ENCODE assay signal across 32 cellular contexts in genomic region chr4:129131343-129131742, GRCh38.
"Had no signal": no experiment of that assay in that cellular context is flagged by ENCODE, and none has a peak within 500 bp of the region (broad histone marks: within the 10 kb centered on the region; RNA-seq: fewer than 3 reads in every experiment).

No MANE protein-coding gene starts in this region.

- H3K4me3 ChIP-seq: adrenal gland, ascending aorta, body of pancreas, breast epithelium, cardiac muscle cell had no signal

- H3K36me3 ChIP-seq: adrenal gland, ascending aorta, brain microvascular endothelial cell, breast epithelium, cardiac muscle cell had no signal

- ATAC-seq: activated naive CD4-positive, alpha-beta T cell treated with anti-CD3 and anti-CD28 coated beads, Interleukin-2, amount 50 U/mL, for 72 hours; activated naive CD8-positive, alpha-beta T cell treated with anti-CD3 and anti-CD28 coated beads, Interleukin-2, amount 50 U/mL, for 24 hours; activated T-cell treated with anti-CD3 and anti-CD28 coated beads, Interleukin-2, amount 50 U/mL, for 4 hours; activated T-cell treated with anti-CD3 and anti-CD28 coated beads, Interleukin-2, amount 50 U/mL, for 72 hours; activated T-helper 17 cell treated with anti-CD3 and anti-CD28 coated beads, Interleukin-2, amount 50 U/mL, for 72 hours; body of pancreas had no signal

- H3K9me3 ChIP-seq: adrenal gland, ascending aorta, body of pancreas had no signal

- H3K4me1 ChIP-seq: adrenal gland, ascending aorta, breast epithelium had no signal

- DNase-seq: activated effector memory CD4-positive, alpha-beta T cell treated with anti-CD3 and anti-CD28 coated beads, Interleukin-2, amount 50 U/mL, for 16 hours; activated effector memory CD4-positive, alpha-beta T cell treated with Interleukin-2 at 50 U/mL for 16 hours; activated gamma-delta T cell; activated gamma-delta T cell treated with Interleukin-2 at 50 U/mL for 16 hours; activated naive CD4-positive, alpha-beta T cell; activated naive CD4-positive, alpha-beta T cell treated with anti-CD3 and anti-CD28 coated beads for 36 hours; activated naive CD4-positive, alpha-beta T cell treated with anti-CD3 and anti-CD28 coated beads, Interleukin-2, amount 10 ng/mL, durations not matched to agents 7 days and 5 days; activated naive CD4-positive, alpha-beta T cell treated with anti-CD3 and anti-CD28 coated beads, Interleukin-2, amount 50 U/mL, for 16 hours; activated naive CD4-positive, alpha-beta T cell treated with Interleukin-2 at 50 U/mL for 16 hours; activated naive CD8-positive, alpha-beta T cell treated with anti-CD3 and anti-CD28 coated beads for 36 hours; activated naive CD8-positive, alpha-beta T cell treated with anti-CD3 and anti-CD28 coated beads, Interleukin-2, amount 10 ng/mL, durations not matched to agents 7 days and 5 days; activated naive CD8-positive, alpha-beta T cell treated with anti-CD3 and anti-CD28 coated beads, Interleukin-2, amount 50 U/mL, for 24 hours; activated T-cell treated with anti-CD3 and anti-CD28 coated beads, Interleukin-2, amount 50 U/mL, for 1 hour; activated T-cell treated with anti-CD3 and anti-CD28 coated beads, Interleukin-2, amount 50 U/mL, for 24 hours; activated T-cell treated with anti-CD3 and anti-CD28 coated beads, Interleukin-2, amount 50 U/mL, for 4 hours; activated T-cell treated with anti-CD3 and anti-CD28 coated beads, Interleukin-2, amount 50 U/mL, for 48 hours; activated T-cell treated with anti-CD3 and anti-CD28 coated beads, Interleukin-2, amount 50 U/mL, for 72 hours; adrenal gland; amniotic stem cell; amygdala; anterior cingulate cortex; aorta; body of pancreas; brain microvascular endothelial cell; caudate nucleus; central memory CD4-positive, alpha-beta T cell; cerebellar nuclear complex had no signal

- H3K27ac ChIP-seq: adrenal gland, ascending aorta, body of pancreas, brain microvascular endothelial cell, breast epithelium, cardiac muscle cell had no signal

- H3K27me3 ChIP-seq: adrenal gland, ascending aorta, body of pancreas, brain microvascular endothelial cell, breast epithelium, cardiac muscle cell had no signal
